11 cellular contexts compared by ENCODE assay signal in genomic region chr13:45742985-45743384, GRCh38. TPM values are rescaled to one million over a fixed set of nuclear protein-coding genes. Genes with fewer than 3 reads are reported as not detected.
"Had no signal": no experiment of that assay in that cellular context is flagged by ENCODE, and none has a peak within 500 bp of the region (broad histone marks: within the 10 kb centered on the region; RNA-seq: fewer than 3 reads in every experiment).

No MANE protein-coding gene starts in this region.

- H3K4me1 ChIP-seq: HAP-1 had no signal

- ATAC-seq: GM23338, HCT116 had no signal

- H2AFZ ChIP-seq: GM23338 had no signal

- H3K36me3 ChIP-seq: HAP-1 had no signal

- H3K9me3 ChIP-seq: HAP-1 had no signal

- H3K9ac ChIP-seq: KMS-11 had no signal

- H3K4me2 ChIP-seq: GM23338, KMS-11 had no signal

- H3K27ac ChIP-seq: HL-60, KMS-11 had no signal

- H3K4me3 ChIP-seq: GM23338, HAP-1 had no signal

- DNase-seq: H7, Karpas-422, KBM-7 had no signal

RNA-seq across cellular contexts. Expression of gene CBY2, which starts 40.9 kb away (rescaled TPM):
- total RNA-seq: H4, HT1080 had no signal
- polyA plus RNA-seq: IgD-negative memory B cell had no signal
